ENCODE assay signal across 26 cellular contexts in the genomic region with DNA sequence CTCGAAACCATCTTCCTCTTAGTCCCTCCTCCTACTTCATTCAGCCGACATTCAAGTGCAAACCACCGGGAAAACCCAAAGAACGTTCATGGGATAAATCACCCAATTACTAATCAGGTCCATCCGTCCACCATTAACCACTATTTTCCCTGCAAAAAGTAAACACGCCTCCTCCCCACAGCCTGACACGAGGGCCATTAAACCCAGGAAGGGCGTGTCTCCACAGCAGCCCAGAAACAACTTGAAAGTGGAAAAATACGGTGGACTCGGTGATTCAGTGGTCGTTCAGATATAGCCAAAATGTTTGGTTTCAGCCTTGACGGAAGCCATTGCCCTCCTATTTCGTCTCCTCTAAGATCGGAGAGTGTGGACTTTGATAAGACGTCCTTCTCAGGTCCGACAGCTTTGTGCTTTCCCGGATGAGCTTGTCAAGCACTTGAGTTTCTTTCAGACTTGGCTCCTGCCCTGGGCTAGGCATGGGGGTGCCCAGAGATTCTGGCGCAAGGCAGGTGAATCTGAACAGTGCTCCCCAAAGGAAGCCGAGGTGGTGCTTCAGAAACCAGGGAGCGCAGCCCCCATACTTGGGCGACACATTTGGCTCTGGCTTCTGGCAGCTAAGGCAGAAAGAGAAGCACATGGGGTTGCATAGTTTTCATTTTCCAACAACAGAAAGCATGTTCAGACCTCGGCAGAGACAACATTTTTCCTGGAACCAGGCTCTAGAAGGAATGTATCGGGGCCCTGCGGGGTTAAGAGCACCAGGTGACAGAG. TPM values are rescaled to one million over a fixed set of nuclear protein-coding genes. Genes with fewer than 3 reads are reported as not detected.
DNase-seq lines count a peak whose midpoint lies in the region; ATAC-seq, FAIRE-seq and TF ChIP-seq lines count a peak whose summit lies in the region.
"Had no signal": no experiment of that assay in that cellular context is flagged by ENCODE, and none has a peak within 500 bp of the region (broad histone marks: within the 10 kb centered on the region; RNA-seq: fewer than 3 reads in every experiment).

No MANE protein-coding gene starts in this region.

- H3K4me2 ChIP-seq in mammary epithelial cell (ENCODE audit: insufficient read depth, low read depth, low read length) (no peak overlapping the region), K562 (ENCODE audit: insufficient read depth, low read length) (peak overlapping the region; percentile 84)
- H3K4me2 ChIP-seq: BLaER1 treated with 17β-estradiol and CSF1 and Interleukin-3, amounts not matched to agents 10 nM and 100 nM had no signal

- peak; percentile 77 for FAIRE-seq in K562 (lab: Jason Lieb, UNC)
- FAIRE-seq: astrocyte had no signal

- DNase-seq in mammary epithelial cell (no peak), MCF 10A (ENCODE audit: unreplicated experiment) (no peak), K562 (ENCODE audit: extremely low read depth in 1 of 4, low spot score in 3 of 4) (peak; percentile 16 to 37 (median 26)), left lung (no peak), type B pancreatic cell (ENCODE audit: extremely low spot score, unreplicated experiment) (no peak), NCI-H1436 (lab: John Stamatoyannopoulos, UW) (no peak), right lobe of liver (no peak)
- DNase-seq: 8988T; activated CD4-positive, alpha-beta T cell treated with anti-CD3 and anti-CD28 coated beads, Interleukin-2, amount 50 U/mL, for 1 hour; EL; GOT3; NCI-H2081 treated with DMSO at 0.1 percent for 48 hours; NCI-H510A treated with DMSO at 0.1 percent for 48 hours; psoas muscle; stimulated activated naive B cell treated with anti-CD40 and anti-IgM and Interleukin-4, amounts not matched to agents 10 μg/mL and 1 μg/mL and 100 μg/mL, for 72 hours; T-helper 17 cell; WERI-Rb-1 had no signal

- no peaks in the 10 kb centered on the region for H3K36me3 ChIP-seq in mammary epithelial cell (ENCODE audit: insufficient read depth, low read length)
- H3K36me3 ChIP-seq in K562 (ENCODE audit: control insufficient read depth, insufficient read depth, low read length), result no peaks in the 10 kb centered on the region
- H3K36me3 ChIP-seq in left lung, result no peaks in the 10 kb centered on the region
- no peaks in the 10 kb centered on the region for H3K36me3 ChIP-seq in right lobe of liver
- H3K36me3 ChIP-seq: BLaER1 treated with 17β-estradiol and CSF1 and Interleukin-3, amounts not matched to agents 10 nM and 100 nM; thyroid gland; WERI-Rb-1 had no signal

- H3K79me2 ChIP-seq in mammary epithelial cell (ENCODE audit: insufficient read depth, low read length) (no peaks in the 10 kb centered on the region), K562 (ENCODE audit: control insufficient read depth, insufficient read depth, low read length) (no peaks in the 10 kb centered on the region)

- dilution Hi-C loops in mammary epithelial cell (cut with HindIII; ENCODE audit: low sequenced_read_pairs), result no loop called here

- H3K27ac Mint-ChIP-seq in MCF 10A (ENCODE audit: low read depth, unreplicated experiment), result no peak overlapping the region
- peak overlapping the region; percentile 2 for H3K27ac Mint-ChIP-seq in type B pancreatic cell
- H3K27ac Mint-ChIP-seq: activated naive CD8-positive, alpha-beta T cell; stimulated activated naive B cell treated with anti-CD40 and anti-IgM and Interleukin-4, amounts not matched to agents 10 μg/mL and 1 μg/mL and 100 μg/mL, for 72 hours; T-helper 17 cell had no signal

- H3K27ac ChIP-seq in mammary epithelial cell (ENCODE audit: insufficient read depth, low read depth, low read length) (no peak overlapping the region), K562 (ENCODE audit: extremely low read depth, low read depth, low read length) (no peak overlapping the region; the same call in 2 of the 3 replicates), left lung (no peak overlapping the region), right lobe of liver (no peak overlapping the region)
- H3K27ac ChIP-seq: BLaER1 treated with 17β-estradiol and CSF1 and Interleukin-3, amounts not matched to agents 10 nM and 100 nM; psoas muscle; thyroid gland; WERI-Rb-1 had no signal

- ATAC-seq in K562 (peak; percentile 59), left lung (peak; percentile 61), right lobe of liver (no peak), HG03432 (IDR thresholded peaks at IDR 0.05; ENCODE audit: unreplicated experiment) (no peak)
- ATAC-seq: left lobe of liver; psoas muscle; stimulated activated naive B cell treated with anti-CD40 and anti-IgM and Interleukin-4, amounts not matched to agents 10 μg/mL and 1 μg/mL and 100 μg/mL, for 72 hours; T-helper 17 cell had no signal

- H3K9me3 ChIP-seq in mammary epithelial cell (replicated peaks; ENCODE audit: insufficient read depth, low read length), result no peaks in the 10 kb centered on the region
- no peaks in the 10 kb centered on the region for H3K9me3 ChIP-seq in K562 (replicated peaks; ENCODE audit: control insufficient read depth, insufficient read depth, low read depth, low read length)
- no peaks in the 10 kb centered on the region for H3K9me3 ChIP-seq in left lung
- H3K9me3 ChIP-seq in right lobe of liver, result no peaks in the 10 kb centered on the region
- H3K9me3 ChIP-seq: psoas muscle, thyroid gland had no signal

- H3K27me3 ChIP-seq in mammary epithelial cell (ENCODE audit: insufficient read depth, low read length) (no peaks in the 10 kb centered on the region), K562 (ENCODE audit: control insufficient read depth in 2 of 2, insufficient read depth in 2 of 2, low read length in 2 of 2) (no peaks in the 10 kb centered on the region), left lung (no peaks in the 10 kb centered on the region), right lobe of liver (no peaks in the 10 kb centered on the region)
- H3K27me3 ChIP-seq: BLaER1 treated with 17β-estradiol and CSF1 and Interleukin-3, amounts not matched to agents 10 nM and 100 nM; thyroid gland had no signal

- H3K4me3 Mint-ChIP-seq in MCF 10A (ENCODE audit: unreplicated experiment) (no peak overlapping the region), type B pancreatic cell (no peak overlapping the region)
- H3K4me3 Mint-ChIP-seq: activated naive CD8-positive, alpha-beta T cell; activated T-helper 1 cell treated with anti-CD3 and anti-CD28 coated beads, Interleukin-12 subunit alpha, Interleukin-12 subunit beta, Interleukin-2, Interleukin-4 antibody, amounts not matched to agents 30 ng/mL and 10 ng/mL and 1 ng/mL, durations not matched to agents 14 hours and 24 hours and 36 hours; stimulated activated naive B cell treated with anti-CD40 and anti-IgM and Interleukin-4, amounts not matched to agents 10 μg/mL and 1 μg/mL and 100 μg/mL, for 72 hours; T-helper 17 cell had no signal

- H3K36me3 Mint-ChIP-seq in MCF 10A (ENCODE audit: insufficient read depth, unreplicated experiment) (no peaks in the 10 kb centered on the region), type B pancreatic cell (peaks cover 8% of the 10 kb centered on the region)

- POLR2A ChIA-PET in MCF 10A (lab: Yijun Ruan, JAX) (no interaction called here), K562 (lab: Yijun Ruan, JAX) (interaction anchor here (0.6 to 2.6 kb wide), 3 partner anchors 20 to 427 kb away, joined by 3 to 11 read pairs (median 4); no protein-coding TSS in a partner anchor)

- BruUV-seq in mammary epithelial cell (replicated peaks; lab: Mats Ljungman, UMichigan) (no TSS peak), MCF 10A (replicated peaks; lab: Mats Ljungman, UMichigan) (no TSS peak), K562 (replicated peaks; lab: Mats Ljungman, UMichigan) (no TSS peak)

- H3K9me1 ChIP-seq in K562 (ENCODE audit: control insufficient read depth, insufficient read depth, low read length), result no peaks in the 10 kb centered on the region

- WGBS in mammary epithelial cell (ENCODE audit: low coverage, missing lambda C conversion rate), result 57% methylated on average over 22 of the region's 24 CpGs
- WGBS in K562 (ENCODE audit: insufficient coverage, low coverage, missing lambda C conversion rate), result 16% methylated on average over 24 of the region's 24 CpGs
- WGBS in right lobe of liver (ENCODE audit: insufficient coverage, low coverage, low lambda C conversion rate, missing lambda C conversion rate), result 72% methylated on average over 14 of the region's 24 CpGs

- intact Hi-C loops in mammary epithelial cell (cut with micrococcal nuclease), result no loop called here
- intact Hi-C loops in MCF 10A (cut with micrococcal nuclease), result no loop called here
- intact Hi-C loops in K562 (cut with micrococcal nuclease), result no loop called here
- intact Hi-C loops in left lung (cut with DNase I), result no loop called here
- intact Hi-C loops in right lobe of liver (cut with DNase I), result no loop called here

- H3K9me3 Mint-ChIP-seq in MCF 10A (ENCODE audit: unreplicated experiment), result no peaks in the 10 kb centered on the region
- H3K9me3 Mint-ChIP-seq in type B pancreatic cell, result peaks cover 4% of the 10 kb centered on the region
- H3K9me3 Mint-ChIP-seq: activated T-helper 1 cell treated with anti-CD3 and anti-CD28 coated beads, Interleukin-12 subunit alpha, Interleukin-12 subunit beta, Interleukin-2, Interleukin-4 antibody, amounts not matched to agents 30 ng/mL and 10 ng/mL and 1 ng/mL, durations not matched to agents 14 hours and 24 hours and 36 hours had no signal

- CTCF ChIA-PET in mammary epithelial cell (lab: Charles Lee; ENCODE audit: low non-redundant PET) (interaction anchor here (1.1 kb wide), 1 partner anchor 132 kb away, joined by 5 read pairs; no protein-coding TSS in a partner anchor), MCF 10A (lab: Yijun Ruan, JAX) (interaction anchor here (1.2 to 2.2 kb wide), 5 partner anchors 8 to 423 kb away, joined by 3 to 9 read pairs (median 4); a partner anchor contains a TSS), K562 (lab: Yijun Ruan, JAX; ENCODE audit: low intra/inter-chr PET ratio) (no interaction called here)

- no peaks in the 10 kb centered on the region for H3K4me1 ChIP-seq in mammary epithelial cell (ENCODE audit: insufficient read depth, low read length)
- peaks cover 14 to 17% of the 10 kb centered on the region in 2 experiments; a peak in 4 of 5 replicates for H3K4me1 ChIP-seq in K562 (replicated peaks in 1 of 2; ENCODE audit: control insufficient read depth in 2 of 2, insufficient read depth in 2 of 2, low read length in 2 of 2)
- H3K4me1 ChIP-seq in left lung, result peaks cover 0 to 8% of the 10 kb centered on the region in 2 donors
- no peaks in the 10 kb centered on the region for H3K4me1 ChIP-seq in right lobe of liver
- H3K4me1 ChIP-seq: psoas muscle, thyroid gland had no signal

- TF ChIP-seq CTCF in mammary epithelial cell (conservative IDR thresholded peaks at IDR 0.05 in 1 of 2, IDR thresholded peaks at IDR 0.05 in 1 of 2; ENCODE audit: extremely low read depth in 1 of 2, insufficient read depth in 1 of 2, low read depth in 1 of 2, low read length in 2 of 2) (no peak), MCF 10A (IDR thresholded peaks at IDR 0.05; ENCODE audit: unreplicated experiment) (no peak), K562 (IDR thresholded peaks at IDR 0.05 in 2 of 3, conservative IDR thresholded peaks at IDR 0.05 in 1 of 3; ENCODE audit: insufficient read depth in 2 of 3, low read depth in 1 of 3, low read length in 3 of 3) (no peak), left lung (IDR thresholded peaks at IDR 0.05) (no peak), type B pancreatic cell (conservative IDR thresholded peaks at IDR 0.05) (no peak), right lobe of liver (IDR thresholded peaks at IDR 0.05) (no peak)

- H2AFZ ChIP-seq in mammary epithelial cell (ENCODE audit: low read depth, low read length), result peak overlapping the region; percentile 37
- peak overlapping the region; percentile 90 for H2AFZ ChIP-seq in K562 (ENCODE audit: low read depth, low read length)

- H3K9ac ChIP-seq in mammary epithelial cell (ENCODE audit: insufficient read depth, low read length) (no peak overlapping the region), K562 (ENCODE audit: insufficient read depth in 1 of 2, low read depth in 2 of 2, low read length in 2 of 2) (peak overlapping the region; percentile 43 to 72; a peak in 2 of 4 replicates)
- H3K9ac ChIP-seq: BLaER1 treated with 17β-estradiol and CSF1 and Interleukin-3, amounts not matched to agents 10 nM and 100 nM had no signal

- TF ChIP-seq RAD21 in K562 (CRISPR knock-in tag; conservative IDR thresholded peaks at IDR 0.05 in 1 of 2, IDR thresholded peaks at IDR 0.05 in 1 of 2), result no peak

- H3K27me3 Mint-ChIP-seq in MCF 10A (ENCODE audit: insufficient read depth, unreplicated experiment) (no peaks in the 10 kb centered on the region), type B pancreatic cell (peaks cover 3% of the 10 kb centered on the region)
- H3K27me3 Mint-ChIP-seq: activated naive CD8-positive, alpha-beta T cell; IgD-negative memory B cell; stimulated activated naive B cell treated with anti-CD40 and anti-IgM and Interleukin-4, amounts not matched to agents 10 μg/mL and 1 μg/mL and 100 μg/mL, for 72 hours; T-helper 17 cell had no signal

- H3K4me3 ChIP-seq in mammary epithelial cell (replicated peaks in 1 of 3; ENCODE audit: insufficient read depth in 1 of 3, low read depth in 2 of 3, low read length in 3 of 3), result no peak overlapping the region
- H3K4me3 ChIP-seq in K562, result 0 out of 2 replicates have a peak overlapping the region, but pooled peaks have one; percentile 12
- no peak overlapping the region for H3K4me3 ChIP-seq in left lung
- H3K4me3 ChIP-seq in right lobe of liver, result no peak overlapping the region
- H3K4me3 ChIP-seq: BLaER1 treated with 17β-estradiol and CSF1 and Interleukin-3, amounts not matched to agents 10 nM and 100 nM; psoas muscle; thyroid gland had no signal

- H4K20me1 ChIP-seq in mammary epithelial cell (ENCODE audit: insufficient read depth, low read length) (no peaks in the 10 kb centered on the region), K562 (replicated peaks; ENCODE audit: control insufficient read depth, insufficient read depth, low read length) (no peaks in the 10 kb centered on the region; the same call in 1 of the 2 replicates)

- in situ Hi-C loops in mammary epithelial cell (cut with MboI; ENCODE audit: low sequenced_read_pairs in 2 of 2) (loop anchor here in 1 of 2 donors (25.0 kb wide), 1 partner anchor 205 kb away; no protein-coding TSS in a partner anchor), K562 (cut with MboI) (no loop called here)

- no peaks in the 10 kb centered on the region for H3K4me1 Mint-ChIP-seq in MCF 10A (ENCODE audit: insufficient read depth, unreplicated experiment)
- H3K4me1 Mint-ChIP-seq in type B pancreatic cell (ENCODE audit: unreplicated experiment), result peaks cover 14% of the 10 kb centered on the region
- H3K4me1 Mint-ChIP-seq: IgD-negative memory B cell had no signal

- TF ChIP-seq POLR2A in K562 (conservative IDR thresholded peaks at IDR 0.05), result no peak
- TF ChIP-seq POLR2A in right lobe of liver (IDR thresholded peaks at IDR 0.05), result no peak

- TF ChIP-seq EP300 in K562 (IDR thresholded peaks at IDR 0.05; ENCODE audit: low read length), result no peak

RNA-seq across cellular contexts. Expression of a gene that starts 56.6 kb away (rescaled TPM):
- total RNA-seq in mammary epithelial cell (not detected), MCF 10A (2022) (not detected in 2 replicates), K562 (2014; rRNA removed) (not detected in 2 replicates), K562 (2014; rRNA removed; fragmentation: Illumina TruSeq; extraction: Trizol) (not detected in 2 replicates), K562 (2015; rRNA removed; fragmentation: Illumina TruSeq; extraction: Trizol) (not detected in 2 replicates), K562 (2021) (not detected in 2 replicates), left lung (not detected), type B pancreatic cell (ENCODE audit: low replicate concordance) (not detected in 2 replicates), right lobe of liver (not detected)
- polyA plus RNA-seq in mammary epithelial cell (not detected), K562 (2011; rRNA removed) (not detected in 2 replicates), K562 (2014; fragmentation: Illumina TruSeq; extraction: Trizol) (not detected in 2 replicates), K562 (2014; fragmentation: Nextera tagmentation; extraction: Ambion mirVana) (not detected), K562 (2014; rRNA removed) (not detected in 2 replicates)
- polyA minus RNA-seq in mammary epithelial cell, result not detected
- not detected in 2 replicates for total RNA-seq in K562 (2011; cell fraction: chromatin; rRNA removed; ENCODE audit: low replicate concordance)
- total RNA-seq in K562 (2011; cell fraction: nucleolus; rRNA removed), result not detected in 2 replicates
- not detected in 2 replicates for total RNA-seq in K562 (2011; cell fraction: nucleoplasm; rRNA removed)
- polyA plus RNA-seq in K562 (2011; cell fraction: cytosol; rRNA removed), result not detected in 2 replicates
- polyA plus RNA-seq in K562 (2011; cell fraction: nucleus; rRNA removed), result not detected in 2 replicates
- polyA plus RNA-seq in K562 (2012), result not detected in 2 replicates
- polyA minus RNA-seq in K562 (2011; rRNA and poly(A)+ RNA removed), result not detected in 2 replicates
- not detected in 2 replicates for polyA minus RNA-seq in K562 (2011; cell fraction: cytosol; rRNA and poly(A)+ RNA removed)
- polyA minus RNA-seq in K562 (2011; cell fraction: nucleus; rRNA and poly(A)+ RNA removed), result not detected in 2 replicates
- total RNA-seq: activated T-helper 1 cell treated with anti-CD3 and anti-CD28 coated beads, Interleukin-12 subunit alpha, Interleukin-12 subunit beta, Interleukin-2, Interleukin-4 antibody, amounts not matched to agents 30 ng/mL and 10 ng/mL and 1 ng/mL, durations not matched to agents 14 hours and 24 hours and 36 hours; astrocyte; left lobe of liver; M059J; psoas muscle; T-helper 17 cell; thyroid gland had no signal
- polyA plus RNA-seq: IgD-negative memory B cell, psoas muscle had no signal

Comparison
In these comparisons a context has a peak if more than half of its experiments do, and no peak if none do; other contexts are left out.
1. DNase-seq: peak in K562 (4 of 4); none in mammary epithelial cell (single experiment), MCF 10A (single experiment), left lung (0 of 2), type B pancreatic cell (single experiment), NCI-H1436 (single experiment) and right lobe of liver (0 of 3).
2. ATAC-seq: peak in K562 (single experiment) and left lung (single experiment); none in right lobe of liver (0 of 4) and HG03432 (single experiment).